1 cellular context compared by ENCODE assay signal in the genomic region with DNA sequence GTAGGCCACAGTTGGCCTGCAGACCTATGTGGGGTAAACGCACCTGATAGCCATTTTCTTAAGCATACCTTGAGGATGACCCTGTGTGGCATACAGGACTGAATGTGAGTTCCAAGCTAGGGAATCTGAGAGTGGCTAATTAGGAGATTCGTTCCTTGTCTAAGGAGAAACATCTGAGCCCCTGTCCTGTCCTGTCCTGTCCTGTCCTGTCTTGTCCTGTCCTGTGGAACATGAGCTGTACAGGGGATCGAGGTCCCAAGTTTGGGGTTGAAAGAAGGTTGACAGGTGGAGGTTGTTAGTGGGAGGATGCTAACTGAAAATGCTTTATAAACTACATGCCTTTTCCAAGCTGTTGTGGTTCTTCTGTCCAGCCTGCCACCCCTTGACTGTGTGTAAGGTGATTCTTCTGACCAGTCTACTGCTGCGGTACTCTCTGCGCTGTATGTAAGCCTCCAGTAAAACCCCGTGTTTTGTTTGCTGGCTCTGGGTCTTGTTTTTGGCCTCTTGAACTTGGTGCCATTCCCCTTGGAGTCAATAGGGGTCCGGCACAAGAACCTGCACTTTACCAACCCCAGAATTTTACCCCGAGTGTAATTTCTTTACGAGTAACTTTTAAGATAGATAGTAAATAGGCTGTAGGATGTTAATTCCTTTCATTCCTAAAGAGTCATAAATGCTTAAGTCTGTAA.
TF ChIP-seq lines count a peak whose summit lies in the region.

No MANE protein-coding gene starts in this region.

TF ChIP-seq in WTC11, 78 proteins besides CTCF, POLR2A, EP300 and RAD21 (continued from another document):
- TF ChIP-seq, protein P1, sequence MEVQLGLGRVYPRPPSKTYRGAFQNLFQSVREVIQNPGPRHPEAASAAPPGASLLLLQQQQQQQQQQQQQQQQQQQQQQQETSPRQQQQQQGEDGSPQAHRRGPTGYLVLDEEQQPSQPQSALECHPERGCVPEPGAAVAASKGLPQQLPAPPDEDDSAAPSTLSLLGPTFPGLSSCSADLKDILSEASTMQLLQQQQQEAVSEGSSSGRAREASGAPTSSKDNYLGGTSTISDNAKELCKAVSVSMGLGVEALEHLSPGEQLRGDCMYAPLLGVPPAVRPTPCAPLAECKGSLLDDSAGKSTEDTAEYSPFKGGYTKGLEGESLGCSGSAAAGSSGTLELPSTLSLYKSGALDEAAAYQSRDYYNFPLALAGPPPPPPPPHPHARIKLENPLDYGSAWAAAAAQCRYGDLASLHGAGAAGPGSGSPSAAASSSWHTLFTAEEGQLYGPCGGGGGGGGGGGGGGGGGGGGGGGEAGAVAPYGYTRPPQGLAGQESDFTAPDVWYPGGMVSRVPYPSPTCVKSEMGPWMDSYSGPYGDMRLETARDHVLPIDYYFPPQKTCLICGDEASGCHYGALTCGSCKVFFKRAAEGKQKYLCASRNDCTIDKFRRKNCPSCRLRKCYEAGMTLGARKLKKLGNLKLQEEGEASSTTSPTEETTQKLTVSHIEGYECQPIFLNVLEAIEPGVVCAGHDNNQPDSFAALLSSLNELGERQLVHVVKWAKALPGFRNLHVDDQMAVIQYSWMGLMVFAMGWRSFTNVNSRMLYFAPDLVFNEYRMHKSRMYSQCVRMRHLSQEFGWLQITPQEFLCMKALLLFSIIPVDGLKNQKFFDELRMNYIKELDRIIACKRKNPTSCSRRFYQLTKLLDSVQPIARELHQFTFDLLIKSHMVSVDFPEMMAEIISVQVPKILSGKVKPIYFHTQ (CRISPR knock-in tag; IDR thresholded peaks at IDR 0.05), result no peak
- TF ChIP-seq FOXP1 (CRISPR knock-in tag; IDR thresholded peaks at IDR 0.05; ENCODE audit: borderline replicate concordance), result no peak
- no peak for TF ChIP-seq ZNF396 (CRISPR knock-in tag; IDR thresholded peaks at IDR 0.05; ENCODE audit: borderline replicate concordance)
- no peak for TF ChIP-seq PRRX2 (CRISPR knock-in tag; IDR thresholded peaks at IDR 0.05)
- TF ChIP-seq NR1H2 (CRISPR knock-in tag; IDR thresholded peaks at IDR 0.05), result no peak
- TF ChIP-seq, protein P2, sequence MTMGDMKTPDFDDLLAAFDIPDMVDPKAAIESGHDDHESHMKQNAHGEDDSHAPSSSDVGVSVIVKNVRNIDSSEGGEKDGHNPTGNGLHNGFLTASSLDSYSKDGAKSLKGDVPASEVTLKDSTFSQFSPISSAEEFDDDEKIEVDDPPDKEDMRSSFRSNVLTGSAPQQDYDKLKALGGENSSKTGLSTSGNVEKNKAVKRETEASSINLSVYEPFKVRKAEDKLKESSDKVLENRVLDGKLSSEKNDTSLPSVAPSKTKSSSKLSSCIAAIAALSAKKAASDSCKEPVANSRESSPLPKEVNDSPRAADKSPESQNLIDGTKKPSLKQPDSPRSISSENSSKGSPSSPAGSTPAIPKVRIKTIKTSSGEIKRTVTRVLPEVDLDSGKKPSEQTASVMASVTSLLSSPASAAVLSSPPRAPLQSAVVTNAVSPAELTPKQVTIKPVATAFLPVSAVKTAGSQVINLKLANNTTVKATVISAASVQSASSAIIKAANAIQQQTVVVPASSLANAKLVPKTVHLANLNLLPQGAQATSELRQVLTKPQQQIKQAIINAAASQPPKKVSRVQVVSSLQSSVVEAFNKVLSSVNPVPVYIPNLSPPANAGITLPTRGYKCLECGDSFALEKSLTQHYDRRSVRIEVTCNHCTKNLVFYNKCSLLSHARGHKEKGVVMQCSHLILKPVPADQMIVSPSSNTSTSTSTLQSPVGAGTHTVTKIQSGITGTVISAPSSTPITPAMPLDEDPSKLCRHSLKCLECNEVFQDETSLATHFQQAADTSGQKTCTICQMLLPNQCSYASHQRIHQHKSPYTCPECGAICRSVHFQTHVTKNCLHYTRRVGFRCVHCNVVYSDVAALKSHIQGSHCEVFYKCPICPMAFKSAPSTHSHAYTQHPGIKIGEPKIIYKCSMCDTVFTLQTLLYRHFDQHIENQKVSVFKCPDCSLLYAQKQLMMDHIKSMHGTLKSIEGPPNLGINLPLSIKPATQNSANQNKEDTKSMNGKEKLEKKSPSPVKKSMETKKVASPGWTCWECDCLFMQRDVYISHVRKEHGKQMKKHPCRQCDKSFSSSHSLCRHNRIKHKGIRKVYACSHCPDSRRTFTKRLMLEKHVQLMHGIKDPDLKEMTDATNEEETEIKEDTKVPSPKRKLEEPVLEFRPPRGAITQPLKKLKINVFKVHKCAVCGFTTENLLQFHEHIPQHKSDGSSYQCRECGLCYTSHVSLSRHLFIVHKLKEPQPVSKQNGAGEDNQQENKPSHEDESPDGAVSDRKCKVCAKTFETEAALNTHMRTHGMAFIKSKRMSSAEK (CRISPR knock-in tag; IDR thresholded peaks at IDR 0.05; ENCODE audit: borderline replicate concordance), result no peak
- TF ChIP-seq OVOL2 (CRISPR knock-in tag; IDR thresholded peaks at IDR 0.05; ENCODE audit: borderline replicate concordance), result no peak
- TF ChIP-seq NR3C1 (CRISPR knock-in tag; conservative IDR thresholded peaks at IDR 0.05; ENCODE audit: low read depth), result no peak
- no peak for TF ChIP-seq SOX15 (CRISPR knock-in tag; IDR thresholded peaks at IDR 0.05)
- no peak for TF ChIP-seq ZBTB21 (CRISPR knock-in tag; IDR thresholded peaks at IDR 0.05; ENCODE audit: borderline replicate concordance)
